Comparison of ENCODE assay signal across 30 cellular contexts in the genomic region with DNA sequence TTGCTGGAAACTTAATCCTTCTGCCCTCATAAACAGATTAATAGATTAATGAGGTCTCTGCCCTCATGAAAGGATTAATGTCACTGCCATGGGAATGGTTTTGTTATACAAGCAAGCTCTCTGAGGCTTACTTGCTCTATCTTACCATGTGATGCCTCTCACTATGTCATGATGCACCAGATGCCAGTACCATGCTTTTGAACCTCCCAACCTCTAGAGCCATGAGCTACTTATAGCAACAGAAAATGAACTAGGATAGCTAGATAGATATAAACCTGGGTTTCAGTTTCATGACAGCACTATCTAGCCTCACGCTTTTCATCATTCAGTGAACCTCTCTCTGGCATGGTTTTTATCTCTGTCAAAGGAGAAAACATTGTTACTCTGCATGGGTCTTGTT.
"Had no signal": no experiment of that assay in that cellular context is flagged by ENCODE, and none has a peak within 500 bp of the region (broad histone marks: within the 10 kb centered on the region; RNA-seq: fewer than 3 reads in every experiment).

No MANE protein-coding gene starts in this region.

- H3K27me3 ChIP-seq: adrenal gland, breast epithelium, colonic mucosa, Peyer's patch, SJCRH30 had no signal

- H3K4me3 ChIP-seq: adrenal gland, breast epithelium, colonic mucosa, Peyer's patch, SJCRH30 had no signal

- H3K9me3 ChIP-seq: breast epithelium, colonic mucosa, Peyer's patch, SJCRH30, SK-N-SH had no signal

- ATAC-seq: activated CD4-positive, alpha-beta T cell treated with anti-CD3 and anti-CD28 coated beads for 36 hours; activated CD8-positive, alpha-beta T cell treated with anti-CD3 and anti-CD28 coated beads for 36 hours; activated T-cell treated with anti-CD3 and anti-CD28 coated beads, Interleukin-2, amount 50 U/mL, for 72 hours had no signal

- H3K36me3 ChIP-seq: adrenal gland, breast epithelium, colonic mucosa, Peyer's patch, SJCRH30 had no signal

- H3K27ac ChIP-seq: adrenal gland, breast epithelium, colonic mucosa, KMS-11, Peyer's patch, RWPE1, SJCRH30, VCaP had no signal

- H3K9ac ChIP-seq: KMS-11, SK-N-SH had no signal

- H3K9me2 ChIP-seq: SK-N-SH had no signal

- H3K4me2 ChIP-seq: KMS-11, SK-N-SH had no signal

- H3K4me1 ChIP-seq: adrenal gland, breast epithelium, colonic mucosa, Peyer's patch, SJCRH30 had no signal

- DNase-seq: activated CD4-positive, alpha-beta T cell treated with anti-CD3 and anti-CD28 coated beads for 36 hours; activated CD8-positive, alpha-beta memory T cell treated with anti-CD3 and anti-CD28 coated beads, Interleukin-2, amount 50 U/mL, for 4 hours; activated CD8-positive, alpha-beta T cell treated with anti-CD3 and anti-CD28 coated beads for 36 hours; activated gamma-delta T cell treated with Interleukin-2 at 50 U/mL for 16 hours; activated naive CD4-positive, alpha-beta T cell treated with anti-CD3 and anti-CD28 coated beads, Interleukin-2, amount 50 U/mL, for 16 hours; activated naive CD8-positive, alpha-beta T cell treated with anti-CD3 and anti-CD28 coated beads, Interleukin-2, amount 10 ng/mL, durations not matched to agents 7 days and 5 days; activated T-cell treated with anti-CD3 and anti-CD28 coated beads, Interleukin-2, amount 50 U/mL, for 72 hours; adrenal gland; aorta; caudate nucleus; colonic mucosa; MV-4-11; NCI-H1092 treated with DMSO at 0.1 percent for 48 hours; NCI-H1436; NCI-H187; NCI-H2081; NCI-H2171 treated with DMSO at 0.1 percent for 48 hours; NCI-H345; NCI-H510A; NCI-H748 treated with DMSO at 0.1 percent for 48 hours; NK-92 treated with Interleukin-12 subunit alpha and Interleukin-12 subunit beta, amount 100 ng/mL, for 24 hours; Peyer's patch; Right ventricle myocardium superior; SJCRH30; SK-N-SH; T-helper 1 cell had no signal
